In the genomic region with DNA sequence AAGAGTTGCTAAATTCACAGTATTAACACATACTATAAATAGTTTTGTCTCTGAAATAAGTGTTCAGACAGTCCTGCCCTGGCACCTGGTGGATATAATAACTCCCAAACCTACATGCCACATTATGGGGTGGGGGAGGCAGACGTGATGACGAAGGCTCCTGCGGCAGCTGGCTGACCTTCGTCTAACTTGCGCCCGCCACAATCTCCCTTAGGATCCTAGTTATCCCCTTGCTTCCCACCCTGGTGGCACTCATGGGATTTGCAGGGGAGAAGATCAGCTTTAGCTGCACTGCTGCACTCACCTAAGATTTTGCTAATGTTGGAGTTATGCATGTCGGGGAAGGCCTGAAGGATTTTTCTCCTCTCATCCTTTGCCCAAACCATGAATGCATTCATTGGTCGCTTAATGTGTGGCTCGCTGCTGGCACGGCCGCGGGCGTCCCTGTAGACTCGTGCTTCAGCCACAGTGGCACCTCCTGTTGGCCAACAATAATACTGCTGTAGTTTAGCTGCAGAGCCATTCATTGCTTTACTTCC, we compare ENCODE assay signal across 11 cellular contexts.
DNase-seq lines count a peak whose midpoint lies in the region; ATAC-seq and TF ChIP-seq lines count a peak whose summit lies in the region.
"Had no signal": no experiment of that assay in that cellular context is flagged by ENCODE, and none has a peak within 500 bp of the region (broad histone marks: within the 10 kb centered on the region; RNA-seq: fewer than 3 reads in every experiment).

No MANE protein-coding gene starts in this region.

- ATAC-seq in Panc1 (no peak), gastroesophageal sphincter (peak; percentile 53)

- DNase-seq in Panc1 (ENCODE audit: low read depth, low spot score) (no peak), neuronal stem cell (ENCODE audit: low spot score) (no peak), DMS 273 treated with DMSO at 0.1 percent for 48 hours (lab: John Stamatoyannopoulos, UW) (no peak), dermis blood vessel endothelial cell (no peak), NCI-H524 (lab: John Stamatoyannopoulos, UW) (no peak), AG20443 (ENCODE audit: low spot score) (no peak)
- DNase-seq: EL, NCI-H1436 treated with DMSO at 0.1 percent for 48 hours had no signal

- no peak overlapping the region for H2AK5ac ChIP-seq in neuronal stem cell (ENCODE audit: low read depth, low read length)

- H3K23ac ChIP-seq in neuronal stem cell (ENCODE audit: low read depth, low read length, poor library complexity) = no peak overlapping the region

- CTCF ChIA-PET in Panc1 (lab: Charles Lee) = no interaction called here

- no peak overlapping the region for H2BK15ac ChIP-seq in neuronal stem cell (ENCODE audit: low read length)

- H2BK120ac ChIP-seq in neuronal stem cell (ENCODE audit: low read depth, low read length) = no peak overlapping the region

- no peaks in the 10 kb centered on the region for H3K36me3 ChIP-seq in Panc1 (ENCODE audit: control insufficient read depth, insufficient read depth, low read length)
- H3K36me3 ChIP-seq in gastroesophageal sphincter = no peaks in the 10 kb centered on the region
- H3K36me3 ChIP-seq in neuronal stem cell (replicated peaks in 1 of 2; ENCODE audit: control insufficient read depth in 2 of 2, insufficient read depth in 2 of 2, low read length in 2 of 2) = peaks cover 0 to 1% of the 10 kb centered on the region in 2 donors
- H3K36me3 ChIP-seq: upper lobe of left lung had no signal

- H3K4me3 ChIP-seq in Panc1 (ENCODE audit: low read depth in 2 of 2, low read length in 2 of 2) = no peak overlapping the region
- H3K4me3 ChIP-seq in gastroesophageal sphincter = no peak overlapping the region
- no peak overlapping the region for H3K4me3 ChIP-seq in neuronal stem cell (ENCODE audit: low read length in 2 of 2)
- H3K4me3 ChIP-seq: upper lobe of left lung had no signal

- no peaks in the 10 kb centered on the region for H3K4me1 ChIP-seq in Panc1 (ENCODE audit: control insufficient read depth, insufficient read depth, low read length)
- peaks cover 0 to 18% (median 0%) of the 10 kb centered on the region in 3 donors for H3K4me1 ChIP-seq in gastroesophageal sphincter
- peaks cover 0 to 3% of the 10 kb centered on the region in 2 donors for H3K4me1 ChIP-seq in neuronal stem cell (ENCODE audit: control insufficient read depth in 2 of 2, insufficient read depth in 1 of 2, low read depth in 1 of 2, low read length in 2 of 2)
- H3K4me1 ChIP-seq: upper lobe of left lung had no signal

- H3K9me3 ChIP-seq in Panc1 (ENCODE audit: control insufficient read depth, insufficient read depth, low read depth, low read length) (no peaks in the 10 kb centered on the region), gastroesophageal sphincter (no peaks in the 10 kb centered on the region), neuronal stem cell (replicated peaks in 1 of 2; ENCODE audit: control insufficient read depth in 2 of 2, insufficient read depth in 1 of 2, low read depth in 1 of 2, low read length in 2 of 2) (no peaks in the 10 kb centered on the region)
- H3K9me3 ChIP-seq: upper lobe of left lung had no signal

- POLR2A ChIA-PET in Panc1 (lab: Charles Lee) = no interaction called here

- no peak overlapping the region for H3K9ac ChIP-seq in neuronal stem cell (ENCODE audit: low read depth, low read length, poor library complexity)

- peak overlapping the region; percentile 15 for H3K18ac ChIP-seq in neuronal stem cell (ENCODE audit: low read length)

- no peaks in the 10 kb centered on the region for H3K79me1 ChIP-seq in neuronal stem cell (ENCODE audit: low read depth, low read length)

- H3K4ac ChIP-seq in neuronal stem cell (ENCODE audit: low read length) = no peak overlapping the region

- no peak overlapping the region for H2BK5ac ChIP-seq in neuronal stem cell (ENCODE audit: low read length)

- in situ Hi-C loops in Panc1 (cut with HindIII; ENCODE audit: low pct_unique_long_range_greater_than_20kb, low sequenced_read_pairs) = no loop called here

- H3K27me3 ChIP-seq in Panc1 (ENCODE audit: control insufficient read depth, insufficient read depth, low read length) (no peaks in the 10 kb centered on the region), gastroesophageal sphincter (no peaks in the 10 kb centered on the region), neuronal stem cell (ENCODE audit: control insufficient read depth in 3 of 3, insufficient read depth in 3 of 3, low read depth in 1 of 3, low read length in 3 of 3) (no peaks in the 10 kb centered on the region)
- H3K27me3 ChIP-seq: upper lobe of left lung had no signal

- no peak overlapping the region for H2AFZ ChIP-seq in neuronal stem cell (ENCODE audit: low read length)

- no peak for TF ChIP-seq POLR2A in gastroesophageal sphincter (IDR thresholded peaks at IDR 0.05)

- no peak overlapping the region for H3K14ac ChIP-seq in neuronal stem cell (ENCODE audit: low read length)

- intact Hi-C loops in Panc1 (cut with micrococcal nuclease; ENCODE audit: unreplicated experiment) = no loop called here

- H2BK12ac ChIP-seq in neuronal stem cell (ENCODE audit: low read length) = no peak overlapping the region

- BruUV-seq in Panc1 (replicated peaks; lab: Mats Ljungman, UMichigan) = no TSS peak

- 60 to 85% methylated on average over 6 to 7 of the region's 14 CpGs for WGBS in gastroesophageal sphincter (ENCODE audit: low coverage in 1 of 2), 2 donors
- no CpG with 5 or more reads among the region's 14 CpGs for WGBS in neuronal stem cell (ENCODE audit: extremely low coverage in 2 of 2, insufficient read length in 2 of 2, insufficient replicate concordance in 1 of 2), 2 donors

- H3K4me2 ChIP-seq in neuronal stem cell (ENCODE audit: insufficient read depth, low read length, poor library complexity, severe bottlenecking) = no peak overlapping the region

- TF ChIP-seq CTCF in GM12874 (IDR thresholded peaks at IDR 0.05; ENCODE audit: insufficient read depth, low read depth, low read length) = 0 out of 2 replicates have a peak, but pooled peaks have one; percentile 20
- peak; percentile 39 for TF ChIP-seq CTCF in Panc1 (IDR thresholded peaks at IDR 0.05)
- TF ChIP-seq CTCF in gastroesophageal sphincter (IDR thresholded peaks at IDR 0.05) = peak in 3 of 4 experiments; percentile 17 to 48 (median 35)

- no peak overlapping the region for H3K27ac ChIP-seq in Panc1 (ENCODE audit: low read length)
- H3K27ac ChIP-seq in gastroesophageal sphincter = peak overlapping the region in 1 of 4 donors; percentile 8
- H3K27ac ChIP-seq in neuronal stem cell (replicated peaks; ENCODE audit: low read length) = no peak overlapping the region
- H3K27ac ChIP-seq: upper lobe of left lung had no signal

- H4K91ac ChIP-seq in neuronal stem cell (ENCODE audit: low read depth, low read length, poor library complexity) = no peak overlapping the region

- TF ChIP-seq EP300 in gastroesophageal sphincter (IDR thresholded peaks at IDR 0.05) = no peak

- no peak overlapping the region for H4K8ac ChIP-seq in neuronal stem cell (ENCODE audit: low read depth, low read length)
